In the genomic region with DNA sequence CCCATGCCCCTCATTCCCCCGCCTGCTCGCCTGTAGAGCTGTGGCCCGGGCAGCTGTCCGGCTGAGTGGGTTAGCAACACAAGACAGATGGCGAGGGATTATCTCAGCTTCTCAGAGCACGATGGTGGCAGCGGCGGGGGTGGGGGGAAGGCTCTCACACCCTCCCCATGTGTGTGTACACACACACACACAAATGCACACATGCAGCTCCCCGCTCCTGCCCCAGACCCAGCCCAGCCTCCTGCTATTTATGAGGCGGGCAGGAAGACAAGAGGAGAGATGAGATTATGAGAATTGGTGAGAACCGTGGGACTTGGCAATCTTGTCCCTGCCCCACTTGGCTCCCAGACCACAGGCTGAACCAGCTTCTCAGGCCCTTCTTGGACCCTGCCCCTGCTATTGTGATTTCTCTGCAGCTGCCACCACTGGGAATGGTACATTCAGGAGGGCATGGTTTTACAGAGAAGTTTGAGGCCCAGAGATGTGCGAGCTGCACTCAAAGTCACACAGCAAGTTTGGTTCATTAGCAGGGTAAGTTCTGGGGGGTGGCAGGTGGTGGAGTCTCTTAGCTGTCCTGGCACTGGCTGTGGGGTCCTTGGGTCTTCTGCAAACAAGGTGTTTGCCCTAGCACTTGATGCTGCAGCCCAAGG, we compare ENCODE assay signal across 11 cellular contexts. TPM values are rescaled to one million over a fixed set of nuclear protein-coding genes. Genes with fewer than 3 reads are reported as not detected.
DNase-seq lines count a peak whose midpoint lies in the region; ATAC-seq, FAIRE-seq and TF ChIP-seq lines count a peak whose summit lies in the region.
"Had no signal": no experiment of that assay in that cellular context is flagged by ENCODE, and none has a peak within 500 bp of the region (broad histone marks: within the 10 kb centered on the region; RNA-seq: fewer than 3 reads in every experiment).

No MANE protein-coding gene starts in this region.

- DNase-seq in G401 (ENCODE audit: low spot score) (peak; percentile 96), PC-9 (no peak), dorsolateral prefrontal cortex (peak in 6 of 10 donors; percentile 66 to 91 (median 74)), skeletal muscle cell (ENCODE audit: low read depth) (peak; percentile 60), OCI-LY7 (ENCODE audit: low spot score) (no peak), NCI-H1930 (lab: John Stamatoyannopoulos, UW) (no peak), urothelium cell line (ENCODE audit: low spot score) (no peak)
- DNase-seq: NCI-H526 treated with DMSO at 0.1 percent for 48 hours had no signal

- H3K9me3 ChIP-seq in PC-9 (ENCODE audit: insufficient read depth, low read depth) (no peaks in the 10 kb centered on the region), OCI-LY7 (ENCODE audit: low read length) (no peaks in the 10 kb centered on the region)

- H3K36me3 ChIP-seq in PC-9 (ENCODE audit: low read depth) (no peaks in the 10 kb centered on the region), OCI-LY7 (ENCODE audit: insufficient read depth, low read length) (no peaks in the 10 kb centered on the region)

- no peak for TF ChIP-seq CTCF in PC-9 (conservative IDR thresholded peaks at IDR 0.05)
- no peak for TF ChIP-seq CTCF in dorsolateral prefrontal cortex (IDR thresholded peaks at IDR 0.05 in 54 of 56, conservative IDR thresholded peaks at IDR 0.05 in 2 of 56; ENCODE audit: low read depth in 1 of 56, partially characterized antibody in 56 of 56)
- TF ChIP-seq CTCF in OCI-LY7 (conservative IDR thresholded peaks at IDR 0.05; ENCODE audit: low read length) = no peak

- no TSS peak for BruUV-seq in PC-9 (replicated peaks; lab: Mats Ljungman, UMichigan)
- no TSS peak for BruUV-seq in OCI-LY7 (replicated peaks; lab: Mats Ljungman, UMichigan)

- H3K4me1 ChIP-seq in PC-9 (replicated peaks; ENCODE audit: insufficient read depth) (peaks cover 27% of the 10 kb centered on the region), OCI-LY7 (ENCODE audit: insufficient read depth, low read length, poor library complexity, severe bottlenecking) (peaks cover 38% of the 10 kb centered on the region)

- in situ Hi-C loops in G401 (cut with HindIII; ENCODE audit: low sequenced_read_pairs) = loop anchor here (5.0 kb wide), 1 partner anchor 42 kb away; no protein-coding TSS in a partner anchor

- CTCF ChIA-PET in PC-9 (lab: Charles Lee) = interaction anchor here (0.6 kb wide), 1 partner anchor 299 kb away, joined by 3 read pairs; no protein-coding TSS in a partner anchor
- CTCF ChIA-PET in OCI-LY7 (lab: Charles Lee; ENCODE audit: unreplicated experiment) = no interaction called here

- H4K20me1 ChIP-seq in PC-9 (ENCODE audit: insufficient read depth) = no peaks in the 10 kb centered on the region
- no peaks in the 10 kb centered on the region for H4K20me1 ChIP-seq in OCI-LY7 (ENCODE audit: insufficient read depth, low read length)

- H3K9me2 ChIP-seq in PC-9 (ENCODE audit: insufficient read depth) (no peaks in the 10 kb centered on the region), OCI-LY7 (ENCODE audit: insufficient read depth, low read length) (no peaks in the 10 kb centered on the region)

- no peak overlapping the region for H3K4me3 ChIP-seq in PC-9
- H3K4me3 ChIP-seq in dorsolateral prefrontal cortex = peak overlapping the region in 1 of 59 donors; percentile 28
- no peak overlapping the region for H3K4me3 ChIP-seq in skeletal muscle cell (ENCODE audit: low read depth, low read length)
- H3K4me3 ChIP-seq in OCI-LY7 (ENCODE audit: low read depth, low read length, poor library complexity, severe bottlenecking) = no peak overlapping the region

- no peak for ATAC-seq in HG03025 (IDR thresholded peaks at IDR 0.05; ENCODE audit: low FRiP score, unreplicated experiment)

- H3K79me2 ChIP-seq in PC-9 (ENCODE audit: low read depth) (no peaks in the 10 kb centered on the region), OCI-LY7 (ENCODE audit: insufficient read depth, low read depth, low read length) (no peaks in the 10 kb centered on the region)

- POLR2A ChIA-PET in PC-9 (lab: Charles Lee; ENCODE audit: unreplicated experiment) (interaction anchor here (0.6 kb wide), 1 partner anchor 827 kb away, joined by 15 read pairs; no protein-coding TSS in a partner anchor), OCI-LY7 (lab: Charles Lee) (interaction anchor here (0.6 to 1.0 kb wide), 2 partner anchors 26 to 244 kb away, joined by 3 to 4 read pairs; no protein-coding TSS in a partner anchor)

- no peak for FAIRE-seq in urothelium cell line (lab: Jason Lieb, UNC)
- FAIRE-seq: endometrium had no signal

- H3K27ac ChIP-seq in PC-9 = 0 out of 2 replicates have a peak overlapping the region, but pooled peaks have one; percentile 6
- H3K27ac ChIP-seq in dorsolateral prefrontal cortex = peak overlapping the region; percentile 59 to 100 (median 96)
- no peak overlapping the region for H3K27ac ChIP-seq in OCI-LY7 (ENCODE audit: low read depth, low read length, poor library complexity, severe bottlenecking)

- intact Hi-C loops in PC-9 (cut with micrococcal nuclease; ENCODE audit: unreplicated experiment) = no loop called here
- intact Hi-C loops in dorsolateral prefrontal cortex (cut with DNase I) = loop anchor here in 1 of 2 donors (2.0 to 5.0 kb wide), 2 partner anchors 34 to 47 kb away; no protein-coding TSS in a partner anchor
- intact Hi-C loops in OCI-LY7 (cut with micrococcal nuclease; ENCODE audit: unreplicated experiment) = loop anchor here (5.0 kb wide), 1 partner anchor 107 kb away; no protein-coding TSS in a partner anchor

- H3K4me2 ChIP-seq in PC-9 = peak overlapping the region; percentile 72
- no peak overlapping the region for H3K4me2 ChIP-seq in OCI-LY7 (ENCODE audit: low read length)

- H3K27me3 ChIP-seq in PC-9 (ENCODE audit: insufficient read depth, low read depth) (peaks cover 20% of the 10 kb centered on the region), dorsolateral prefrontal cortex (no peaks in the 10 kb centered on the region)

- peaks cover 13% of the 10 kb centered on the region; the same call in 1 of the 2 replicates for H3F3A ChIP-seq in PC-9 (ENCODE audit: insufficient read depth, low read depth)

- H2AFZ ChIP-seq in PC-9 (no peak overlapping the region), OCI-LY7 (ENCODE audit: low read length) (no peak overlapping the region)

RNA-seq across cellular contexts. Expression of a gene that starts 51.0 kb away (rescaled TPM):
- 0.31 and 2.0 TPM in 2 replicates for total RNA-seq in G401 (2014; rRNA removed; shearing (Covaris generic))
- total RNA-seq in PC-9 (2021) (0.07 and 0.08 TPM in 2 replicates), dorsolateral prefrontal cortex (100 to 1,000 TPM in 19 of 120 experiments, 10 to 100 TPM in 101; 37.2 to 251 (median 77.9) TPM), OCI-LY7 (2022) (0.11 and 0.15 TPM in 2 replicates)
- 0.08 and 0.13 TPM in 2 replicates for total RNA-seq in OCI-LY7 (2014; rRNA removed; shearing (Covaris generic))
- total RNA-seq: T-helper 1 cell treated with Interleukin-12 subunit alpha and Interleukin-12 subunit beta and Interleukin-4 antibody, amounts not matched to agents 30 ng/mL and 1 ng/mL, for 36 hours had no signal

Comparison
In these comparisons a context has a peak if more than half of its experiments do, and no peak if none do; other contexts are left out.
1. DNase-seq: peak in G401 (single experiment), dorsolateral prefrontal cortex (6 of 10) and skeletal muscle cell (single experiment); none in PC-9 (0 of 2), OCI-LY7 (single experiment), NCI-H1930 (0 of 2) and urothelium cell line (single experiment).
2. RNA of a gene that starts 51.0 kb away (total RNA-seq): 37.2 to 251 TPM in dorsolateral prefrontal cortex; 0.31 to 2.0 TPM in G401, 0.08 to 0.15 TPM in OCI-LY7 and 0.07 to 0.08 TPM in PC-9; every median in the first group is over 10 times any median in the second.